Comparison of ENCODE assay signal across 2 cellular contexts in the genomic region with DNA sequence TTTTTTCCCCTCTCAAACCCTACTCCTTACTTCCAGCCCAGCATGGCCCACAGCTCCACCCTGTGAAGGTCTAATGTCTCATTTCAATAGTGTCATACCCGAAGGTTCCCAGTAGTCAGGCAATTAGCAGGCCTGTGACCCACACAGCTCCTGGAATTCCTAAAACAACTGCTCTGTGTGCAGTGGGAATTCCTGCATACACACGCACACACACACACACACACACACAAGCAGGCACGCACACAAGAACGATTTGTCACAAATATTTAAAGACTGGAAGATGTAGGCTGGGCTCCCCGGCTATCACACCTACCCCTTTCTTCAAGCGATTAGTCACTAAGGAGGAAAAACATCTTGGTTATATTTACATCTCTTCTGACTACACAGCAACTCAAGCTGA.
TF ChIP-seq lines count a peak whose summit lies in the region.

No MANE protein-coding gene starts in this region.

TF ChIP-seq in WTC11, 78 proteins besides CTCF, POLR2A, EP300 and RAD21 (continued from another document):
- TF ChIP-seq, protein P1, sequence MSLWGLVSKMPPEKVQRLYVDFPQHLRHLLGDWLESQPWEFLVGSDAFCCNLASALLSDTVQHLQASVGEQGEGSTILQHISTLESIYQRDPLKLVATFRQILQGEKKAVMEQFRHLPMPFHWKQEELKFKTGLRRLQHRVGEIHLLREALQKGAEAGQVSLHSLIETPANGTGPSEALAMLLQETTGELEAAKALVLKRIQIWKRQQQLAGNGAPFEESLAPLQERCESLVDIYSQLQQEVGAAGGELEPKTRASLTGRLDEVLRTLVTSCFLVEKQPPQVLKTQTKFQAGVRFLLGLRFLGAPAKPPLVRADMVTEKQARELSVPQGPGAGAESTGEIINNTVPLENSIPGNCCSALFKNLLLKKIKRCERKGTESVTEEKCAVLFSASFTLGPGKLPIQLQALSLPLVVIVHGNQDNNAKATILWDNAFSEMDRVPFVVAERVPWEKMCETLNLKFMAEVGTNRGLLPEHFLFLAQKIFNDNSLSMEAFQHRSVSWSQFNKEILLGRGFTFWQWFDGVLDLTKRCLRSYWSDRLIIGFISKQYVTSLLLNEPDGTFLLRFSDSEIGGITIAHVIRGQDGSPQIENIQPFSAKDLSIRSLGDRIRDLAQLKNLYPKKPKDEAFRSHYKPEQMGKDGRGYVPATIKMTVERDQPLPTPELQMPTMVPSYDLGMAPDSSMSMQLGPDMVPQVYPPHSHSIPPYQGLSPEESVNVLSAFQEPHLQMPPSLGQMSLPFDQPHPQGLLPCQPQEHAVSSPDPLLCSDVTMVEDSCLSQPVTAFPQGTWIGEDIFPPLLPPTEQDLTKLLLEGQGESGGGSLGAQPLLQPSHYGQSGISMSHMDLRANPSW (CRISPR knock-in tag; conservative IDR thresholded peaks at IDR 0.05; ENCODE audit: low read depth), result no peak
- TF ChIP-seq HMGA2 (CRISPR knock-in tag; IDR thresholded peaks at IDR 0.05) (no peak), GRHL2 (CRISPR knock-in tag; IDR thresholded peaks at IDR 0.05; ENCODE audit: insufficient replicate concordance, severe bottlenecking) (no peak), IRF2 (CRISPR knock-in tag; IDR thresholded peaks at IDR 0.05; ENCODE audit: borderline replicate concordance, low read depth) (no peak), ELF4 (CRISPR knock-in tag; IDR thresholded peaks at IDR 0.05; ENCODE audit: low read depth) (no peak), AFF4 (CRISPR knock-in tag; IDR thresholded peaks at IDR 0.05; ENCODE audit: borderline replicate concordance) (no peak), FOXP1 (CRISPR knock-in tag; IDR thresholded peaks at IDR 0.05; ENCODE audit: borderline replicate concordance) (no peak), PRDM15 (CRISPR knock-in tag; IDR thresholded peaks at IDR 0.05) (no peak), ZNF219 (CRISPR knock-in tag; IDR thresholded peaks at IDR 0.05; ENCODE audit: borderline replicate concordance) (no peak)
- TF ChIP-seq, protein P2, sequence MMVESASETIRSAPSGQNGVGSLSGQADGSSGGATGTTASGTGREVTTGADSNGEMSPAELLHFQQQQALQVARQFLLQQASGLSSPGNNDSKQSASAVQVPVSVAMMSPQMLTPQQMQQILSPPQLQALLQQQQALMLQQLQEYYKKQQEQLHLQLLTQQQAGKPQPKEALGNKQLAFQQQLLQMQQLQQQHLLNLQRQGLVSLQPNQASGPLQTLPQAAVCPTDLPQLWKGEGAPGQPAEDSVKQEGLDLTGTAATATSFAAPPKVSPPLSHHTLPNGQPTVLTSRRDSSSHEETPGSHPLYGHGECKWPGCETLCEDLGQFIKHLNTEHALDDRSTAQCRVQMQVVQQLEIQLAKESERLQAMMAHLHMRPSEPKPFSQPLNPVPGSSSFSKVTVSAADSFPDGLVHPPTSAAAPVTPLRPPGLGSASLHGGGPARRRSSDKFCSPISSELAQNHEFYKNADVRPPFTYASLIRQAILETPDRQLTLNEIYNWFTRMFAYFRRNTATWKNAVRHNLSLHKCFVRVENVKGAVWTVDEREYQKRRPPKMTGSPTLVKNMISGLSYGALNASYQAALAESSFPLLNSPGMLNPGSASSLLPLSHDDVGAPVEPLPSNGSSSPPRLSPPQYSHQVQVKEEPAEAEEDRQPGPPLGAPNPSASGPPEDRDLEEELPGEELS (CRISPR knock-in tag; IDR thresholded peaks at IDR 0.05), result no peak

TF ChIP-seq in HepG2, 621 proteins besides CTCF, POLR2A, EP300 and RAD21 (continued from another document):
- TF ChIP-seq, protein P3, sequence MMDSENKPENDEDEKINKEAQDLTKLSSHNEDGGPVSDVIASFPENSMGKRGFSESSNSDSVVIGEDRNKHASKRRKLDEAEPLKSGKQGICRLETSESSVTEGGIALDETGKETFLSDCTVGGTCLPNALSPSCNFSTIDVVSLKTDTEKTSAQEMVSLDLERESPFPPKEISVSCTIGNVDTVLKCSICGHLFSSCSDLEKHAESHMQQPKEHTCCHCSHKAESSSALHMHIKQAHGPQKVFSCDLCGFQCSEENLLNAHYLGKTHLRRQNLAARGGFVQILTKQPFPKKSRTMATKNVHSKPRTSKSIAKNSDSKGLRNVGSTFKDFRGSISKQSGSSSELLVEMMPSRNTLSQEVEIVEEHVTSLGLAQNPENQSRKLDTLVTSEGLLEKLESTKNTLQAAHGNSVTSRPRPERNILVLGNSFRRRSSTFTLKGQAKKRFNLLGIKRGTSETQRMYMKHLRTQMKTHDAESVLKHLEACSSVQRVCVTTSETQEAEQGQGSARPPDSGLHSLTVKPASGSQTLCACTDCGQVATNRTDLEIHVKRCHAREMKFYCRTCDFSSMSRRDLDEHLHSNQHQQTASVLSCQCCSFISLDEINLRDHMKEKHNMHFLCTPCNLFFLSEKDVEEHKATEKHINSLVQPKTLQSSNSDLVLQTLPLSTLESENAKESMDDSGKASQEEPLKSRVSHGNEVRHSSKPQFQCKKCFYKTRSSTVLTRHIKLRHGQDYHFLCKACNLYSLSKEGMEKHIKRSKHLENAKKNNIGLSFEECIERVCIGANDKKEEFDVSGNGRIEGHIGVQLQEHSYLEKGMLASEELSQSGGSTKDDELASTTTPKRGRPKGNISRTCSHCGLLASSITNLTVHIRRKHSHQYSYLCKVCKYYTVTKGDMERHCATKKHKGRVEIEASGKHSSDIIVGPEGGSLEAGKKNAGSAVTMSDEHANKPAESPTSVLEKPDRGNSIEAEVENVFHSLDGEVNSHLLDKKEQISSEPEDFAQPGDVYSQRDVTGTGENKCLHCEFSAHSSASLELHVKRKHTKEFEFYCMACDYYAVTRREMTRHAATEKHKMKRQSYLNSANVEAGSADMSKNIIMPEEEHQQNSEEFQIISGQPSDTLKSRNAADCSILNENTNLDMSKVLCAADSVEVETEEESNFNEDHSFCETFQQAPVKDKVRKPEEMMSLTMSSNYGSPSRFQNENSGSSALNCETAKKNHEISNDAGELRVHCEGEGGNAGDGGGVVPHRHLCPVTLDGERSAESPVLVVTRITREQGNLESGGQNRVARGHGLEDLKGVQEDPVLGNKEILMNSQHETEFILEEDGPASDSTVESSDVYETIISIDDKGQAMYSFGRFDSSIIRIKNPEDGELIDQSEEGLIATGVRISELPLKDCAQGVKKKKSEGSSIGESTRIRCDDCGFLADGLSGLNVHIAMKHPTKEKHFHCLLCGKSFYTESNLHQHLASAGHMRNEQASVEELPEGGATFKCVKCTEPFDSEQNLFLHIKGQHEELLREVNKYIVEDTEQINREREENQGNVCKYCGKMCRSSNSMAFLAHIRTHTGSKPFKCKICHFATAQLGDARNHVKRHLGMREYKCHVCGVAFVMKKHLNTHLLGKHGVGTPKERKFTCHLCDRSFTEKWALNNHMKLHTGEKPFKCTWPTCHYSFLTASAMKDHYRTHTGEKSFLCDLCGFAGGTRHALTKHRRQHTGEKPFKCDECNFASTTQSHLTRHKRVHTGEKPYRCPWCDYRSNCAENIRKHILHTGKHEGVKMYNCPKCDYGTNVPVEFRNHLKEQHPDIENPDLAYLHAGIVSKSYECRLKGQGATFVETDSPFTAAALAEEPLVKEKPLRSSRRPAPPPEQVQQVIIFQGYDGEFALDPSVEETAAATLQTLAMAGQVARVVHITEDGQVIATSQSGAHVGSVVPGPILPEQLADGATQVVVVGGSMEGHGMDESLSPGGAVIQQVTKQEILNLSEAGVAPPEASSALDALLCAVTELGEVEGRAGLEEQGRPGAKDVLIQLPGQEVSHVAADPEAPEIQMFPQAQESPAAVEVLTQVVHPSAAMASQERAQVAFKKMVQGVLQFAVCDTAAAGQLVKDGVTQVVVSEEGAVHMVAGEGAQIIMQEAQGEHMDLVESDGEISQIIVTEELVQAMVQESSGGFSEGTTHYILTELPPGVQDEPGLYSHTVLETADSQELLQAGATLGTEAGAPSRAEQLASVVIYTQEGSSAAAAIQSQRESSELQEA (CRISPR knock-in tag; IDR thresholded peaks at IDR 0.05; ENCODE audit: not compliant biosample characterization), result no peak
- no peak for TF ChIP-seq ZNF484 (CRISPR knock-in tag; IDR thresholded peaks at IDR 0.05; ENCODE audit: borderline replicate concordance, low read depth)
- TF ChIP-seq ZNF615 (CRISPR knock-in tag; IDR thresholded peaks at IDR 0.05; ENCODE audit: borderline replicate concordance), result no peak
- TF ChIP-seq, protein P4, sequence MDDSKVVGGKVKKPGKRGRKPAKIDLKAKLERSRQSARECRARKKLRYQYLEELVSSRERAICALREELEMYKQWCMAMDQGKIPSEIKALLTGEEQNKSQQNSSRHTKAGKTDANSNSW (CRISPR knock-in tag; IDR thresholded peaks at IDR 0.05; ENCODE audit: borderline replicate concordance), result no peak
- no peak for TF ChIP-seq HNRNPH1 (optimal IDR thresholded peaks at IDR 0.05; ENCODE audit: low read depth, low read length)
- TF ChIP-seq RNF2 (conservative IDR thresholded peaks at IDR 0.05; ENCODE audit: low read depth), result no peak
- TF ChIP-seq, protein P5, sequence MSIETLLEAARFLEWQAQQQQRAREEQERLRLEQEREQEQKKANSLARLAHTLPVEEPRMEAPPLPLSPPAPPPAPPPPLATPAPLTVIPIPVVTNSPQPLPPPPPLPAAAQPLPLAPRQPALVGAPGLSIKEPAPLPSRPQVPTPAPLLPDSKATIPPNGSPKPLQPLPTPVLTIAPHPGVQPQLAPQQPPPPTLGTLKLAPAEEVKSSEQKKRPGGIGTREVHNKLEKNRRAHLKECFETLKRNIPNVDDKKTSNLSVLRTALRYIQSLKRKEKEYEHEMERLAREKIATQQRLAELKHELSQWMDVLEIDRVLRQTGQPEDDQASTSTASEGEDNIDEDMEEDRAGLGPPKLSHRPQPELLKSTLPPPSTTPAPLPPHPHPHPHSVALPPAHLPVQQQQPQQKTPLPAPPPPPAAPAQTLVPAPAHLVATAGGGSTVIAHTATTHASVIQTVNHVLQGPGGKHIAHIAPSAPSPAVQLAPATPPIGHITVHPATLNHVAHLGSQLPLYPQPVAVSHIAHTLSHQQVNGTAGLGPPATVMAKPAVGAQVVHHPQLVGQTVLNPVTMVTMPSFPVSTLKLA (IDR thresholded peaks at IDR 0.05), result no peak
- TF ChIP-seq HOXA5 (CRISPR knock-in tag; IDR thresholded peaks at IDR 0.05), result no peak
